In the genomic region with DNA sequence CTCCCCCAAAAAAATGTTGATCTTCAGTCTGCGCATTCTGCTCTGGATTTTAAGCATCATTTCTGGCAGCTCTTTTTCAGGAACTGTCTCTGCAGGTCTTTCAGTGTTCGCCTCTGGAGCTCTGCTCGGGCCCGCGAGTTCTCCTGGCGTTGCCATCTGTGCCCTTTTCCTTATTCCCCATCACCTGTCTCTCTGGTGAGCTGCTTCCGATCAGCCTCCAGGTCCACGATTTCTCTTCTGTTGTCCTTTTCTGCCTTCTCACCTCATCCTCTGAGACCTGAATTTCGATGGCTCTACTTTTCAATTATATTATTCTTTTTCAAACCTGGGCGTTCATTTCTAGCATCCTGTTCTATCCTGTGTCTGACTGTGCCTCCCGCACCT, we compare ENCODE assay signal across 8 cellular contexts. TPM values are rescaled to one million over a fixed set of nuclear protein-coding genes. Genes with fewer than 3 reads are reported as not detected.
DNase-seq lines count a peak whose midpoint lies in the region; ATAC-seq, FAIRE-seq and TF ChIP-seq lines count a peak whose summit lies in the region.
"Had no signal": no experiment of that assay in that cellular context is flagged by ENCODE, and none has a peak within 500 bp of the region (broad histone marks: within the 10 kb centered on the region; RNA-seq: fewer than 3 reads in every experiment).

No MANE protein-coding gene starts in this region.

- H3K36me3 Mint-ChIP-seq in GM23338 (ENCODE audit: low read depth) (no peaks in the 10 kb centered on the region; the same call in 1 of the 3 replicates), WTC11 (no peaks in the 10 kb centered on the region), glutamatergic neuron (ENCODE audit: unreplicated experiment) (no peaks in the 10 kb centered on the region)

- H3K4me2 ChIP-seq in GM23338, result peak overlapping the region; percentile 78

- H3K4me3 Mint-ChIP-seq in GM23338 (peak overlapping the region; percentile 69), WTC11 (peak overlapping the region; percentile 75), glutamatergic neuron (ENCODE audit: unreplicated experiment) (peak overlapping the region; percentile 88)

- H3K27ac Mint-ChIP-seq in GM23338 (0 out of 2 replicates have a peak overlapping the region, but pooled peaks have one; percentile 8), WTC11 (peak overlapping the region; percentile 44), glutamatergic neuron (ENCODE audit: unreplicated experiment) (peak overlapping the region; percentile 91)

- no peak for DNase-seq in GM23338 (ENCODE audit: low spot score)
- no peak for DNase-seq in WTC11 (ENCODE audit: low spot score)
- DNase-seq in glutamatergic neuron, result no peak
- DNase-seq in small intestine, result no peak
- no peak for DNase-seq in SW480 (ENCODE audit: low spot score)
- no peak for DNase-seq in GM19240 (ENCODE audit: insufficient read length, low spot score)

- ATAC-seq in GM23338, result no peak
- ATAC-seq in WTC11, result no peak
- ATAC-seq in GM18858 (IDR thresholded peaks at IDR 0.05; ENCODE audit: unreplicated experiment), result no peak

- FAIRE-seq in small intestine (lab: Jason Lieb, UNC), result no peak

- H3K9me2 ChIP-seq in GM23338 (ENCODE audit: insufficient read depth), result no peaks in the 10 kb centered on the region

- 23 to 30% (median 29%) methylated on average over 11 of the region's 11 CpGs for WGBS in small intestine, 3 donors

- TF ChIP-seq CTCF in GM23338 (conservative IDR thresholded peaks at IDR 0.05; ENCODE audit: low read depth in 2 of 2) (no peak), WTC11 (IDR thresholded peaks at IDR 0.05) (no peak), glutamatergic neuron (IDR thresholded peaks at IDR 0.05; ENCODE audit: partially characterized antibody, unreplicated experiment) (no peak)

- H3K4me1 ChIP-seq in GM23338 (ENCODE audit: insufficient read depth), result no peaks in the 10 kb centered on the region
- H3K4me1 ChIP-seq in small intestine (ENCODE audit: control insufficient read depth in 2 of 2, insufficient read depth in 1 of 2, low read depth in 1 of 2, low read length in 1 of 2), result peaks cover 0 to 2% of the 10 kb centered on the region in 2 donors

- H3F3A ChIP-seq in GM23338 (replicated peaks; ENCODE audit: low read depth), result no peaks in the 10 kb centered on the region

- CTCF ChIA-PET in WTC11 (lab: Charles Lee), result interaction anchor here (1.0 to 2.9 kb wide), 14 partner anchors 8 to 386 kb away, joined by 3 to 12 read pairs (median 7); a partner anchor contains a TSS

- H3K9me3 ChIP-seq in small intestine (ENCODE audit: control insufficient read depth, low read depth), result no peaks in the 10 kb centered on the region

- H3K4me1 Mint-ChIP-seq in GM23338, result peaks cover 3% of the 10 kb centered on the region; the same call in 1 of the 3 replicates
- H3K4me1 Mint-ChIP-seq in WTC11, result peaks cover 4% of the 10 kb centered on the region
- peaks cover 3% of the 10 kb centered on the region for H3K4me1 Mint-ChIP-seq in glutamatergic neuron (ENCODE audit: low read depth, unreplicated experiment)

- H4K20me1 ChIP-seq in GM23338 (replicated peaks; ENCODE audit: insufficient read depth), result no peaks in the 10 kb centered on the region; the same call in 1 of the 2 replicates

- H3K36me3 ChIP-seq in GM23338 (ENCODE audit: insufficient read depth) (no peaks in the 10 kb centered on the region), small intestine (ENCODE audit: control insufficient read depth in 2 of 2, insufficient read depth in 2 of 2, low read length in 2 of 2) (no peaks in the 10 kb centered on the region)

- POLR2A ChIA-PET in WTC11 (lab: Charles Lee), result interaction anchor here (0.6 to 1.6 kb wide), 3 partner anchors 8 to 290 kb away, joined by 3 to 6 read pairs (median 4); no protein-coding TSS in a partner anchor

- H3K4me3 ChIP-seq in GM23338 (peak overlapping the region; percentile 91), small intestine (ENCODE audit: low read depth in 1 of 2, low read length in 2 of 2) (peak overlapping the region; percentile 57 to 58)

- no peaks in the 10 kb centered on the region for H3K9me3 Mint-ChIP-seq in GM23338
- H3K9me3 Mint-ChIP-seq in WTC11, result no peaks in the 10 kb centered on the region
- H3K9me3 Mint-ChIP-seq in glutamatergic neuron (ENCODE audit: unreplicated experiment), result peaks cover 13% of the 10 kb centered on the region

- H2AFZ ChIP-seq in GM23338, result peak overlapping the region; percentile 100

- H3K79me2 ChIP-seq in GM23338 (replicated peaks; ENCODE audit: insufficient read depth), result no peaks in the 10 kb centered on the region

- H3K27ac ChIP-seq in GM23338 (ENCODE audit: low read depth) (no peak overlapping the region), small intestine (ENCODE audit: low read depth in 1 of 2, low read length in 1 of 2) (peak overlapping the region; percentile 63 to 90)

- H3K27me3 ChIP-seq in GM23338 (ENCODE audit: insufficient read depth) (peaks cover 6% of the 10 kb centered on the region; the same call in 1 of the 2 replicates), small intestine (ENCODE audit: control insufficient read depth in 2 of 2, insufficient read depth in 2 of 2, low read length in 2 of 2) (no peaks in the 10 kb centered on the region)

- H3K27me3 Mint-ChIP-seq in GM23338 (ENCODE audit: insufficient read depth, low read depth, poor library complexity) (peaks cover 3% of the 10 kb centered on the region), WTC11 (ENCODE audit: low read depth) (peaks cover 7% of the 10 kb centered on the region), glutamatergic neuron (ENCODE audit: unreplicated experiment) (peaks cover 7% of the 10 kb centered on the region)

TF ChIP-seq in GM23338, 12 proteins besides CTCF, POLR2A, EP300 and RAD21:
- TF ChIP-seq ZNF114 (CRISPR knock-in tag; IDR thresholded peaks at IDR 0.05) (no peak), JUNB (IDR thresholded peaks at IDR 0.05; ENCODE audit: unreplicated experiment) (no peak), EZH2phosphoT487 (IDR thresholded peaks at IDR 0.05; ENCODE audit: unreplicated experiment) (no peak), EZH2 (IDR thresholded peaks at IDR 0.05; ENCODE audit: low read depth, unreplicated experiment) (no peak)
TF ChIP-seq in GM23338: peak in this region for 0.

TF ChIP-seq in WTC11, 78 proteins besides CTCF, POLR2A, EP300 and RAD21 (continues in another document):
- no peak for TF ChIP-seq ZNF219 (CRISPR knock-in tag; IDR thresholded peaks at IDR 0.05; ENCODE audit: borderline replicate concordance)
- TF ChIP-seq, protein P1, sequence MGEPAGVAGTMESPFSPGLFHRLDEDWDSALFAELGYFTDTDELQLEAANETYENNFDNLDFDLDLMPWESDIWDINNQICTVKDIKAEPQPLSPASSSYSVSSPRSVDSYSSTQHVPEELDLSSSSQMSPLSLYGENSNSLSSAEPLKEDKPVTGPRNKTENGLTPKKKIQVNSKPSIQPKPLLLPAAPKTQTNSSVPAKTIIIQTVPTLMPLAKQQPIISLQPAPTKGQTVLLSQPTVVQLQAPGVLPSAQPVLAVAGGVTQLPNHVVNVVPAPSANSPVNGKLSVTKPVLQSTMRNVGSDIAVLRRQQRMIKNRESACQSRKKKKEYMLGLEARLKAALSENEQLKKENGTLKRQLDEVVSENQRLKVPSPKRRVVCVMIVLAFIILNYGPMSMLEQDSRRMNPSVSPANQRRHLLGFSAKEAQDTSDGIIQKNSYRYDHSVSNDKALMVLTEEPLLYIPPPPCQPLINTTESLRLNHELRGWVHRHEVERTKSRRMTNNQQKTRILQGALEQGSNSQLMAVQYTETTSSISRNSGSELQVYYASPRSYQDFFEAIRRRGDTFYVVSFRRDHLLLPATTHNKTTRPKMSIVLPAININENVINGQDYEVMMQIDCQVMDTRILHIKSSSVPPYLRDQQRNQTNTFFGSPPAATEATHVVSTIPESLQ (CRISPR knock-in tag; IDR thresholded peaks at IDR 0.05), result no peak
- no peak for TF ChIP-seq EMX1 (CRISPR knock-in tag; IDR thresholded peaks at IDR 0.05)
- TF ChIP-seq ETV6 (CRISPR knock-in tag; IDR thresholded peaks at IDR 0.05), result no peak
- no peak for TF ChIP-seq CREB1 (CRISPR knock-in tag; IDR thresholded peaks at IDR 0.05)
- no peak for TF ChIP-seq FOXP1 (CRISPR knock-in tag; IDR thresholded peaks at IDR 0.05; ENCODE audit: borderline replicate concordance)
- no peak for TF ChIP-seq SOX15 (CRISPR knock-in tag; IDR thresholded peaks at IDR 0.05)
- TF ChIP-seq, protein P2, sequence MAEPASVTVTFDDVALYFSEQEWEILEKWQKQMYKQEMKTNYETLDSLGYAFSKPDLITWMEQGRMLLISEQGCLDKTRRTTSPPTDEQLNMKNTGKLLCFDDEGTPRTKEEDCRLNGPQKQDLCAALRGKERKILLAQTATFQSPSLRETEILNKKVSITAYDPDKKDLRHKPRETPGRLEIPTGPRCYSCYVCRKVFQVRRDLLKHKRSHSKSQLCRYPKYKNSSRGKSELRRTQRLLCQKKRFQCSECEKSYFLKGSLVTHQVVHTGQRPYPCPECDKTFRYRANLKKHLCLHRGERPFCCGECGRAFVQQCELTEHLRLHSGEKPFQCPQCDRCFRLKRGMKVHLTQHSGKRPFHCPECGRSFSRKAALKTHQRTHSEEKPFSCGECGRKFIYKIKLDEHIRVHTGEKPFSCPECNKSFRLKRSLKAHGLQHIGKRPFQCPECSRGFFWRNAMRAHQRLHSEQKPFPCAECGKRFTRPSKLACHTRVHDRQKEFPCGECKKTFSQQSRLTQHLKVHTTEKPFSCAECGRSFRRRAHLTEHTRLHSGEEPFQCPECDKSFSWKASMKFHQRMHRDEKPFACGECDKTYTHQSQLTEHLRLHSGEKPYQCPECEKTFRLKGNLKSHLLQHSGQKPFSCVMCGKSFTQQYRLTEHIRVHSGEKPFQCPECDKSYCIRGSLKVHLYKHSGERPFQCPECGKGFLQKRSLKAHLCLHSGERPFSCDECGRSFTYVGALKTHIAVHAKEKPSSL (CRISPR knock-in tag; conservative IDR thresholded peaks at IDR 0.05), result no peak

RNA-seq across cellular contexts. Expression of a gene that starts 0.6 kb away (rescaled TPM):
- 9.5 and 15.9 TPM in 2 replicates for total RNA-seq in GM23338 (2014; rRNA removed; shearing (Covaris generic))
- polyA plus RNA-seq in GM23338 (2016; fragmentation: Nextera tagmentation; extraction: Ambion mirVana) (15.2 and 15.3 TPM in 2 replicates), small intestine (10 to 100 TPM; 49.4 to 83.6 (median 57.8) TPM)
- total RNA-seq in WTC11 (2021) (7.5 to 12.1 TPM (median 11.3 TPM) in 3 replicates), glutamatergic neuron (ENCODE audit: unreplicated experiment) (143 TPM)
- total RNA-seq: HT1080 had no signal

RNA-seq across cellular contexts. Expression of a gene that starts 41.7 kb away (rescaled TPM):
- 102 and 107 TPM in 2 replicates for total RNA-seq in GM23338 (2014; rRNA removed; shearing (Covaris generic))
- polyA plus RNA-seq in GM23338 (2016; fragmentation: Nextera tagmentation; extraction: Ambion mirVana), result 376 and 393 TPM in 2 replicates
- 99.3 to 126 TPM (median 115 TPM) in 3 replicates for total RNA-seq in WTC11 (2021)
- total RNA-seq in glutamatergic neuron (ENCODE audit: unreplicated experiment), result 185 TPM
- polyA plus RNA-seq in small intestine, result 100 to 1,000 TPM; 147 to 306 (median 260) TPM

Comparison
In these comparisons a context has a peak if more than half of its experiments do, and no peak if none do; other contexts are left out.
1. H3K27ac Mint-ChIP-seq: peak in every context shown above with its lines; median percentile 91 in glutamatergic neuron; 44 in WTC11; 8 in GM23338.